8 cellular contexts compared by ENCODE assay signal in the genomic region with DNA sequence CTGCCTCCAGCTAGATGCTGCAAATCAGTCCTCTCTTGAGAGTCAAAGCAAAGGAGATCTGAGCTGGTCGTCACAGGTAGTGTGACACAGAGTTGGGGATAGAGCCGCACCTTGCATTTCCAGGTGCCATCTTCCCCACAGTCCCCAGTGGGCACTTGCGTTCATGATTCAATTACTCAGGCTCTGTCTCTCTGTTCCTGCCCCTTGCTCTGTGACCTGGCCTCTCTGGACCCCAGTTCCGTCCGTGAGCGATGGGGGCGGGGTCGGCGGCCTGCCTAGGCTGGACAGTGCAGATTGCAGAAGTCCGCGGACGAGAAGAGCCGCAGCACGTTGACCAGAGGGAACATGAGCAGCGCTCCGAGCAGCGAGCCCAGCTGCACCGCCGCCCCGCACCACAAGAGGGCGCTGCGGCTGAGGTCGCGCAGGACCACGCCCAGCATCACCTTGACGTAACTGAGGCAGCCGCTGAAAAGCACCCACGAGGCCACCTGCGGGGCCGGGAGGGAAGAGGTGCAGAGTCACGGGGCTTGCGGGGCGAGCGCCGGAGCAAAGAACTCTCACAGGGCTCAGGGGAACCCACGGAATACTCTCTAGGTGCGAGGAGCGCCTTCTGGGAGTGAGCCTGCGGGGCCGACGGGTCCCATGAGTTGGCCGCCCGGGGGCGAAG. TPM values are rescaled to one million over a fixed set of nuclear protein-coding genes. Genes with fewer than 3 reads are reported as not detected.
DNase-seq lines count a peak whose midpoint lies in the region; ATAC-seq and TF ChIP-seq lines count a peak whose summit lies in the region.

No MANE protein-coding gene starts in this region.

- POLR2A ChIA-PET in HEK293T (lab: Yijun Ruan, JAX): no interaction called here

- H3K4me3 Mint-ChIP-seq in activated T-cell treated with anti-CD3 and anti-CD28 coated beads, Interleukin-2, amount 50 U/mL, for 24 hours: no peak overlapping the region

- peak; percentile 70 for TF ChIP-seq CTCF in hepatocyte (IDR thresholded peaks at IDR 0.05; ENCODE audit: poor library complexity)

- no peak overlapping the region for H2AFZ ChIP-seq in hepatocyte

- H3K27me3 Mint-ChIP-seq in activated T-cell treated with anti-CD3 and anti-CD28 coated beads, Interleukin-2, amount 50 U/mL, for 24 hours: peaks cover 45% of the 10 kb centered on the region

- no peaks in the 10 kb centered on the region for H3K36me3 ChIP-seq in hepatocyte (replicated peaks; ENCODE audit: insufficient read depth, low read depth)

- no peaks in the 10 kb centered on the region for H3K9me3 ChIP-seq in hepatocyte (ENCODE audit: low read depth)

- no peaks in the 10 kb centered on the region for H4K20me1 ChIP-seq in hepatocyte (ENCODE audit: insufficient read depth, poor library complexity, severe bottlenecking)

- no peaks in the 10 kb centered on the region for H3K4me1 ChIP-seq in hepatocyte (ENCODE audit: insufficient read depth)

- WGBS in hepatocyte (ENCODE audit: low lambda C conversion rate, missing lambda C conversion rate): 30% methylated on average over 39 of the region's 44 CpGs

- no peak overlapping the region for H3K4me3 ChIP-seq in hepatocyte

- H3K4me1 Mint-ChIP-seq in activated T-cell treated with anti-CD3 and anti-CD28 coated beads, Interleukin-2, amount 50 U/mL, for 24 hours (ENCODE audit: low read depth): no peaks in the 10 kb centered on the region

- no peaks in the 10 kb centered on the region for H3K9me2 ChIP-seq in hepatocyte (replicated peaks; ENCODE audit: insufficient read depth)

- no peaks in the 10 kb centered on the region for H3K79me2 ChIP-seq in hepatocyte

- no peaks in the 10 kb centered on the region for H3K27me3 ChIP-seq in hepatocyte

- peak overlapping the region; percentile 51 for H3K4me2 ChIP-seq in hepatocyte

- H3K9me3 Mint-ChIP-seq in activated T-cell treated with anti-CD3 and anti-CD28 coated beads, Interleukin-2, amount 50 U/mL, for 24 hours: no peaks in the 10 kb centered on the region

- no peak for ATAC-seq in HG02973 (IDR thresholded peaks at IDR 0.05; ENCODE audit: unreplicated experiment)

- no peak overlapping the region for H3K27ac Mint-ChIP-seq in activated T-cell treated with anti-CD3 and anti-CD28 coated beads, Interleukin-2, amount 50 U/mL, for 24 hours

- DNase-seq in AG08396 (ENCODE audit: low spot score) (peak; percentile 58), HEK293T (ENCODE audit: extremely low spot score) (peak; percentile 90), hepatocyte (ENCODE audit: low spot score) (peak; percentile 70), NCI-H1436 (lab: John Stamatoyannopoulos, UW) (no peak), globus pallidus (ENCODE audit: low spot score) (no peak)
- peak; percentile 53 for DNase-seq in activated T-cell treated with anti-CD3 and anti-CD28 coated beads, Interleukin-2, amount 50 U/mL, for 24 hours
- DNase-seq in stimulated activated CD4-positive, alpha-beta T cell treated with anti-CD3 and anti-CD28 coated beads, TNF-alpha, amount 100 ng/mL, for 48 hours (ENCODE audit: low read depth in 3 of 3): peak; percentile 12 to 22 (median 19)

- CTCF ChIA-PET in HEK293T (lab: Yijun Ruan, JAX): interaction anchor here (0.6 to 1.4 kb wide), 6 partner anchors 8 to 202 kb away, joined by 3 to 5 read pairs (median 3); no protein-coding TSS in a partner anchor

- no peaks in the 10 kb centered on the region for H3K36me3 Mint-ChIP-seq in activated T-cell treated with anti-CD3 and anti-CD28 coated beads, Interleukin-2, amount 50 U/mL, for 24 hours (ENCODE audit: low read depth)

- no peak overlapping the region for H3K27ac ChIP-seq in hepatocyte

TF ChIP-seq in HEK293T, 16 proteins besides CTCF, POLR2A, EP300 and RAD21:
- no peak for TF ChIP-seq FOXA1 (IDR thresholded peaks at IDR 0.05)
- no peak for TF ChIP-seq BHLHE40 (IDR thresholded peaks at IDR 0.05; ENCODE audit: borderline replicate concordance)
- no peak for TF ChIP-seq NFRKB (IDR thresholded peaks at IDR 0.05)
- peak; percentile 39; the same call in 1 of the 2 replicates for TF ChIP-seq L3MBTL2 (conservative IDR thresholded peaks at IDR 0.05)
- no peak for TF ChIP-seq LEF1 (IDR thresholded peaks at IDR 0.05; ENCODE audit: borderline replicate concordance)
- no peak for TF ChIP-seq SP1 (IDR thresholded peaks at IDR 0.05)
- no peak for TF ChIP-seq CTBP1 (IDR thresholded peaks at IDR 0.05; ENCODE audit: borderline replicate concordance)
- TF ChIP-seq, protein P1, sequence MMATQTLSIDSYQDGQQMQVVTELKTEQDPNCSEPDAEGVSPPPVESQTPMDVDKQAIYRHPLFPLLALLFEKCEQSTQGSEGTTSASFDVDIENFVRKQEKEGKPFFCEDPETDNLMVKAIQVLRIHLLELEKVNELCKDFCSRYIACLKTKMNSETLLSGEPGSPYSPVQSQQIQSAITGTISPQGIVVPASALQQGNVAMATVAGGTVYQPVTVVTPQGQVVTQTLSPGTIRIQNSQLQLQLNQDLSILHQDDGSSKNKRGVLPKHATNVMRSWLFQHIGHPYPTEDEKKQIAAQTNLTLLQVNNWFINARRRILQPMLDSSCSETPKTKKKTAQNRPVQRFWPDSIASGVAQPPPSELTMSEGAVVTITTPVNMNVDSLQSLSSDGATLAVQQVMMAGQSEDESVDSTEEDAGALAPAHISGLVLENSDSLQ (IDR thresholded peaks at IDR 0.05): no peak
- no peak for TF ChIP-seq ARNT (IDR thresholded peaks at IDR 0.05)

RNA-seq across cellular contexts. Expression of gene SLC52A3, which starts 7.4 kb away (rescaled TPM):
- total RNA-seq in hepatocyte: 0.33 and 0.80 TPM in 2 replicates
- polyA plus RNA-seq in hepatocyte: 0.35 and 1.0 TPM in 2 replicates

Comparison
In these comparisons a context has a peak if more than half of its experiments do, and no peak if none do; other contexts are left out.
1. DNase-seq: peak in AG08396 (single experiment), HEK293T (single experiment), activated T-cell treated with anti-CD3 and anti-CD28 coated beads, Interleukin-2, amount 50 U/mL, for 24 hours (single experiment), hepatocyte (single experiment) and stimulated activated CD4-positive, alpha-beta T cell treated with anti-CD3 and anti-CD28 coated beads, TNF-alpha, amount 100 ng/mL, for 48 hours (3 of 3); none in NCI-H1436 (single experiment) and globus pallidus (single experiment).